In genomic region chr10:46524471-46525176, GRCh38 we compare ENCODE assay signal across 11 cellular contexts. TPM values are rescaled to one million over a fixed set of nuclear protein-coding genes. Genes with fewer than 3 reads are reported as not detected.
DNase-seq lines count a peak whose midpoint lies in the region; ATAC-seq, FAIRE-seq and TF ChIP-seq lines count a peak whose summit lies in the region.
"Had no signal": no experiment of that assay in that cellular context is flagged by ENCODE, and none has a peak within 500 bp of the region (broad histone marks: within the 10 kb centered on the region; RNA-seq: fewer than 3 reads in every experiment).

No MANE protein-coding gene starts in this region.

- peak overlapping the region; percentile 0 for H2AFZ ChIP-seq in smooth muscle cell (ENCODE audit: low read depth)

- H3K4me1 Mint-ChIP-seq in activated B cell treated with CpG ODN at 0.5 μM for 24 hours, result no peaks in the 10 kb centered on the region
- H3K4me1 Mint-ChIP-seq: T-cell had no signal

- H3F3A ChIP-seq in smooth muscle cell (ENCODE audit: low read depth), result peaks cover 7% of the 10 kb centered on the region

- H3K27ac Mint-ChIP-seq in activated B cell treated with CpG ODN at 0.5 μM for 24 hours, result no peak overlapping the region
- H3K27ac Mint-ChIP-seq: T-cell had no signal

- FAIRE-seq in D721Med (lab: Jason Lieb, UNC), result no peak

- DNase-seq in DMS53 (lab: John Stamatoyannopoulos, UW) (peak; percentile 49), DMS53 treated with DMSO at 0.1 percent for 48 hours (lab: John Stamatoyannopoulos, UW; ENCODE audit: unreplicated experiment) (no peak), activated B cell treated with CpG ODN at 0.5 μM for 24 hours (peak; percentile 16), cardiac septum (ENCODE audit: low spot score) (peak; percentile 74), smooth muscle cell (lab: John Stamatoyannopoulos, UW; ENCODE audit: unreplicated experiment) (no peak), D721Med (ENCODE audit: insufficient read length, low spot score) (no peak), HuH-7.5 (ENCODE audit: low spot score) (no peak)
- DNase-seq: 8988T had no signal

- H3K4me3 ChIP-seq in smooth muscle cell, result no peak overlapping the region
- H3K4me3 ChIP-seq: tibial nerve had no signal

- TF ChIP-seq CTCF in activated B cell treated with CpG ODN at 0.5 μM for 24 hours (IDR thresholded peaks at IDR 0.05), result no peak
- no peak for TF ChIP-seq CTCF in smooth muscle cell (IDR thresholded peaks at IDR 0.05; ENCODE audit: borderline replicate concordance, insufficient read depth, poor library complexity, severe bottlenecking)
- TF ChIP-seq CTCF in D721Med (IDR thresholded peaks at IDR 0.05; ENCODE audit: insufficient read depth, missing control alignments), result no peak

- no peaks in the 10 kb centered on the region for H3K36me3 Mint-ChIP-seq in activated B cell treated with CpG ODN at 0.5 μM for 24 hours (ENCODE audit: low read depth)
- H3K36me3 Mint-ChIP-seq: T-cell had no signal

- no peaks in the 10 kb centered on the region for H4K20me1 ChIP-seq in smooth muscle cell (ENCODE audit: low read depth)

- H3K27me3 ChIP-seq in smooth muscle cell (ENCODE audit: low read depth), result no peaks in the 10 kb centered on the region
- H3K27me3 ChIP-seq: tibial nerve had no signal

- H3K27ac ChIP-seq in smooth muscle cell (ENCODE audit: low read depth), result peak overlapping the region; percentile 79
- H3K27ac ChIP-seq: tibial nerve had no signal

- no peaks in the 10 kb centered on the region for H3K9me3 ChIP-seq in smooth muscle cell (replicated peaks; ENCODE audit: low read depth)
- H3K9me3 ChIP-seq: tibial nerve had no signal

- H3K79me2 ChIP-seq in smooth muscle cell (ENCODE audit: low read depth), result no peaks in the 10 kb centered on the region

- intact Hi-C loops in activated B cell treated with CpG ODN at 0.5 μM for 24 hours (cut with micrococcal nuclease), result no loop called here
- intact Hi-C loops in cardiac septum (cut with DNase I), result no loop called here

- POLR2A ChIA-PET in activated B cell treated with CpG ODN at 0.5 μM for 24 hours (lab: Charles Lee), result no interaction called here

- no peaks in the 10 kb centered on the region for H3K36me3 ChIP-seq in smooth muscle cell (ENCODE audit: low read depth)
- H3K36me3 ChIP-seq: tibial nerve had no signal

- CTCF ChIA-PET in activated B cell treated with CpG ODN at 0.5 μM for 24 hours (lab: Charles Lee), result no interaction called here

- ATAC-seq in activated B cell treated with CpG ODN at 0.5 μM for 24 hours (ENCODE audit: low read depth) (no peak), GM19467 (IDR thresholded peaks at IDR 0.05; ENCODE audit: unreplicated experiment) (no peak)
- ATAC-seq: T-cell had no signal

- peak overlapping the region; percentile 23 for H3K4me2 ChIP-seq in smooth muscle cell

- peaks cover 7% of the 10 kb centered on the region for H3K4me1 ChIP-seq in smooth muscle cell (ENCODE audit: low read depth)

- H3K9ac ChIP-seq in smooth muscle cell (ENCODE audit: low read depth), result peak overlapping the region; percentile 54

- no peaks in the 10 kb centered on the region for H3K27me3 Mint-ChIP-seq in activated B cell treated with CpG ODN at 0.5 μM for 24 hours
- H3K27me3 Mint-ChIP-seq: T-cell had no signal

- no peaks in the 10 kb centered on the region for H3K9me3 Mint-ChIP-seq in activated B cell treated with CpG ODN at 0.5 μM for 24 hours
- H3K9me3 Mint-ChIP-seq: T-cell had no signal

- WGBS in smooth muscle cell (ENCODE audit: low lambda C conversion rate), result 77% methylated on average over 14 of the region's 14 CpGs

- no peak overlapping the region for H3K4me3 Mint-ChIP-seq in activated B cell treated with CpG ODN at 0.5 μM for 24 hours
- H3K4me3 Mint-ChIP-seq: T-cell had no signal

RNA-seq across cellular contexts. Expression of gene GPRIN2, which starts 31.8 kb away (rescaled TPM):
- total RNA-seq in activated B cell treated with CpG ODN at 0.5 μM for 24 hours (not detected in 2 replicates), cardiac septum (not detected), smooth muscle cell (0.54 TPM in 1 of 2 replicates, not detected in the other)
- polyA plus RNA-seq in smooth muscle cell, result 0.34 and 0.54 TPM in 2 replicates
- total RNA-seq: T-cell had no signal

RNA-seq across cellular contexts. Expression of gene SYT15, which starts 54.3 kb away (rescaled TPM):
- total RNA-seq in activated B cell treated with CpG ODN at 0.5 μM for 24 hours, result 0.86 and 1.1 TPM in 2 replicates
- total RNA-seq in cardiac septum, result 6.7 TPM
- 0.13 and 0.22 TPM in 2 replicates for total RNA-seq in smooth muscle cell
- 0.89 and 1.4 TPM in 2 replicates for polyA plus RNA-seq in smooth muscle cell

RNA-seq across cellular contexts. Expression of gene NPY4R, which starts 58.9 kb away (rescaled TPM):
- not detected in 2 replicates for total RNA-seq in activated B cell treated with CpG ODN at 0.5 μM for 24 hours
- not detected for total RNA-seq in cardiac septum
- 0.09 TPM in 1 of 2 replicates, not detected in the other for total RNA-seq in smooth muscle cell
- polyA plus RNA-seq in smooth muscle cell, result 0.21 TPM in 1 of 2 replicates, not detected in the other
- total RNA-seq: T-cell had no signal

Comparison
In these comparisons a context has a peak if more than half of its experiments do, and no peak if none do; other contexts are left out.
1. DNase-seq: peak in DMS53 (single experiment), activated B cell treated with CpG ODN at 0.5 μM for 24 hours (single experiment) and cardiac septum (single experiment); none in DMS53 treated with DMSO at 0.1 percent for 48 hours (single experiment), smooth muscle cell (single experiment), D721Med (single experiment) and HuH-7.5 (single experiment).